8 cellular contexts compared by ENCODE assay signal in genomic region chr10:62681211-62681940, GRCh38.
DNase-seq lines count a peak whose midpoint lies in the region; ATAC-seq and TF ChIP-seq lines count a peak whose summit lies in the region.

No MANE protein-coding gene starts in this region.

- intact Hi-C loops in Calu3 (cut with micrococcal nuclease; ENCODE audit: unreplicated experiment): no loop called here

- peak; percentile 95 for ATAC-seq in GM18867 (IDR thresholded peaks at IDR 0.05; ENCODE audit: unreplicated experiment)
- ATAC-seq in HG02943 (IDR thresholded peaks at IDR 0.05; ENCODE audit: low read depth, unreplicated experiment): peak; percentile 96
- peak; percentile 94 to 95 for ATAC-seq in activated naive CD4-positive, alpha-beta T cell treated with anti-CD3 and anti-CD28 coated beads, Interleukin-2, amount 50 U/mL, for 72 hours

- no peaks in the 10 kb centered on the region for H3K4me1 Mint-ChIP-seq in Calu3 (ENCODE audit: low read depth, unreplicated experiment)

- peak; percentile 61 for DNase-seq in SKM-1 (lab: John Stamatoyannopoulos, UW; ENCODE audit: unreplicated experiment)
- DNase-seq in activated naive CD4-positive, alpha-beta T cell treated with anti-CD3 and anti-CD28 coated beads, Interleukin-2, amount 50 U/mL, for 72 hours (ENCODE audit: low spot score in 2 of 2): peak; percentile 72 to 90
- DNase-seq in stimulated activated CD4-positive, alpha-beta T cell treated with anti-CD3 and anti-CD28 coated beads, Interleukin-12 subunit alpha, Interleukin-12 subunit beta, amount 100 ng/mL, for 48 hours (ENCODE audit: low read depth in 2 of 3, low spot score in 1 of 3): peak; percentile 69 to 84 (median 81)
- no peak for DNase-seq in AG08396 (ENCODE audit: low spot score)
- no peak for DNase-seq in Calu3
- no peak for DNase-seq in NCI-H345 treated with DMSO at 0.1 percent for 48 hours (lab: John Stamatoyannopoulos, UW; ENCODE audit: unreplicated experiment)

- peaks cover 27 to 35% of the 10 kb centered on the region in 2 donors for H3K36me3 Mint-ChIP-seq in activated naive CD4-positive, alpha-beta T cell treated with anti-CD3 and anti-CD28 coated beads, Interleukin-2, amount 50 U/mL, for 72 hours
- H3K36me3 Mint-ChIP-seq in Calu3 (ENCODE audit: insufficient read depth, unreplicated experiment): no peaks in the 10 kb centered on the region

- peak overlapping the region; percentile 66 to 86 for H3K27ac Mint-ChIP-seq in activated naive CD4-positive, alpha-beta T cell treated with anti-CD3 and anti-CD28 coated beads, Interleukin-2, amount 50 U/mL, for 72 hours
- H3K27ac Mint-ChIP-seq in Calu3 (ENCODE audit: unreplicated experiment): no peak overlapping the region

- CTCF ChIA-PET in Calu3 (lab: Charles Lee): interaction anchor here (0.6 kb wide), 1 partner anchor 88 kb away, joined by 3 read pairs; no protein-coding TSS in a partner anchor

- no peak overlapping the region for H3K4me3 Mint-ChIP-seq in Calu3 (ENCODE audit: low read depth, unreplicated experiment)

- H3K27me3 Mint-ChIP-seq in Calu3 (ENCODE audit: unreplicated experiment): no peaks in the 10 kb centered on the region

- TF ChIP-seq CTCF in Calu3 (IDR thresholded peaks at IDR 0.05; ENCODE audit: unreplicated experiment): no peak

- BruUV-seq in Calu3 (replicated peaks; lab: Mats Ljungman, UMichigan): no TSS peak

- peaks cover 12 to 26% of the 10 kb centered on the region in 2 donors for H3K9me3 Mint-ChIP-seq in activated naive CD4-positive, alpha-beta T cell treated with anti-CD3 and anti-CD28 coated beads, Interleukin-2, amount 50 U/mL, for 72 hours
- H3K9me3 Mint-ChIP-seq in Calu3 (ENCODE audit: low read depth, unreplicated experiment): peaks cover 17% of the 10 kb centered on the region

Comparison
In these comparisons a context has a peak if more than half of its experiments do, and no peak if none do; other contexts are left out.
1. DNase-seq: peak in SKM-1 (single experiment), activated naive CD4-positive, alpha-beta T cell treated with anti-CD3 and anti-CD28 coated beads, Interleukin-2, amount 50 U/mL, for 72 hours (2 of 2) and stimulated activated CD4-positive, alpha-beta T cell treated with anti-CD3 and anti-CD28 coated beads, Interleukin-12 subunit alpha, Interleukin-12 subunit beta, amount 100 ng/mL, for 48 hours (3 of 3); none in AG08396 (single experiment), Calu3 (single experiment) and NCI-H345 treated with DMSO at 0.1 percent for 48 hours (single experiment).
2. Peak in every context shown above with its lines, with median percentiles within 50 percentile points of each other: ATAC-seq.